Comparison of ENCODE assay signal across 8 cellular contexts in genomic region chr3:160565442-160566403, GRCh38. TPM values are rescaled to one million over a fixed set of nuclear protein-coding genes. Genes with fewer than 3 reads are reported as not detected.
A peak's percentile ranks its signal among the peaks of the same experiment; 100 is the strongest.
DNase-seq lines count a peak whose midpoint lies in the region; ATAC-seq, FAIRE-seq and TF ChIP-seq lines count a peak whose summit lies in the region.

Gene KPNA4, minus strand, starts transcription at chr3:160565571. Its CDS starts 289 bp downstream, at chr3:160565282.

- H3K27ac ChIP-seq in KOPT-K1 (ENCODE audit: low read depth, low read length, poor library complexity, severe bottlenecking) (peak within 1 kb of the TSS; percentile 89), esophagus muscularis mucosa (replicated peaks in 1 of 4) (peak within 1 kb of the TSS; percentile 98 to 99 (median 99))

- no peak for TF ChIP-seq CTCF in esophagus muscularis mucosa (IDR thresholded peaks at IDR 0.05)

- H3K4me1 Mint-ChIP-seq in activated T-cell treated with anti-CD3 and anti-CD28 coated beads, Interleukin-2, amount 50 U/mL, for 72 hours (ENCODE audit: low read depth): peaks cover 55% of the 10 kb centered on the region

- H3K4me3 Mint-ChIP-seq in activated T-cell treated with anti-CD3 and anti-CD28 coated beads, Interleukin-2, amount 50 U/mL, for 72 hours: peak within 1 kb of the TSS; percentile 95 to 97

- peak; percentile 90 for ATAC-seq in GM21786 (IDR thresholded peaks at IDR 0.05; ENCODE audit: unreplicated experiment)
- ATAC-seq in activated T-cell treated with anti-CD3 and anti-CD28 coated beads, Interleukin-2, amount 50 U/mL, for 72 hours (replicated peaks in 1 of 2): peak; percentile 91 to 92

- H3K4me1 ChIP-seq in esophagus muscularis mucosa: peaks cover 41 to 54% (median 48%) of the 10 kb centered on the region in 4 donors

- H3K27ac Mint-ChIP-seq in activated T-cell treated with anti-CD3 and anti-CD28 coated beads, Interleukin-2, amount 50 U/mL, for 72 hours: peak within 1 kb of the TSS; percentile 98

- under 1% methylated on average over 38 of the region's 71 CpGs for WGBS in esophagus muscularis mucosa

- no peak for TF ChIP-seq EP300 in esophagus muscularis mucosa (IDR thresholded peaks at IDR 0.05)

- FAIRE-seq in RCC 7860 (lab: Jason Lieb, UNC): peak; percentile 95

- H3K36me3 Mint-ChIP-seq in activated T-cell treated with anti-CD3 and anti-CD28 coated beads, Interleukin-2, amount 50 U/mL, for 72 hours (ENCODE audit: insufficient read depth in 2 of 2): peaks cover 5 to 8% of the 10 kb centered on the region in 2 donors

- H3K9me3 ChIP-seq in KOPT-K1 (ENCODE audit: insufficient read depth, low read length, poor library complexity, severe bottlenecking): no peaks in the 10 kb centered on the region
- no peaks in the 10 kb centered on the region for H3K9me3 ChIP-seq in esophagus muscularis mucosa

- no peaks in the 10 kb centered on the region for H3K27me3 Mint-ChIP-seq in activated T-cell treated with anti-CD3 and anti-CD28 coated beads, Interleukin-2, amount 50 U/mL, for 72 hours (ENCODE audit: low read depth)

- DNase-seq in DMS79 (lab: John Stamatoyannopoulos, UW) (peak; percentile 92), RCC 7860 (ENCODE audit: low spot score) (peak; percentile 99), esophagus muscularis mucosa (ENCODE audit: extremely low spot score) (peak; percentile 99), myocyte (ENCODE audit: low read depth) (peak; percentile 99)
- DNase-seq in activated T-cell treated with anti-CD3 and anti-CD28 coated beads, Interleukin-2, amount 50 U/mL, for 72 hours: peak; percentile 96 to 97
- peak; percentile 93 for DNase-seq in stimulated activated CD8-positive, alpha-beta memory T cell treated with anti-CD3 and anti-CD28 coated beads, Interleukin-7, amount 100 ng/mL, for 48 hours (ENCODE audit: extremely low read depth in 1 of 2, low read depth in 1 of 2)

- intact Hi-C loops in esophagus muscularis mucosa (cut with DNase I): loop anchor here (5.0 to 10.0 kb wide), 2 partner anchors 161 to 192 kb away; partner anchors contain the start of gene PPM1L

- H3K27me3 ChIP-seq in esophagus muscularis mucosa: no peaks in the 10 kb centered on the region

- peak within 1 kb of the TSS; percentile 85 to 96 (median 90) for H3K4me3 ChIP-seq in esophagus muscularis mucosa

- no peaks in the 10 kb centered on the region for H3K9me3 Mint-ChIP-seq in activated T-cell treated with anti-CD3 and anti-CD28 coated beads, Interleukin-2, amount 50 U/mL, for 72 hours

- H3K36me3 ChIP-seq in KOPT-K1 (ENCODE audit: insufficient read depth, low read length) (peaks cover 19% of the 10 kb centered on the region), esophagus muscularis mucosa (peaks cover 0 to 8% (median 3%) of the 10 kb centered on the region in 4 donors)

- TF ChIP-seq POLR2A in esophagus muscularis mucosa (IDR thresholded peaks at IDR 0.05; ENCODE audit: low read depth): peak; percentile 62

RNA-seq across cellular contexts. Expression of gene KPNA4, which starts in this region (rescaled TPM):
- total RNA-seq in activated T-cell treated with anti-CD3 and anti-CD28 coated beads, Interleukin-2, amount 50 U/mL, for 72 hours: 10 to 100 TPM; 64.8 to 78.0 TPM
- total RNA-seq in esophagus muscularis mucosa (10 to 100 TPM; 48.2 to 60.6 (median 55.3) TPM), myocyte (40.1 and 42.0 TPM in 2 replicates)
- 24.3 TPM for polyA plus RNA-seq in myocyte (2012)

Comparison
In these comparisons a context has a peak if more than half of its experiments do, and no peak if none do; other contexts are left out.
1. Peak in every context shown above with its lines: DNase-seq, ATAC-seq, H3K4me3 ChIP-seq and H3K27ac ChIP-seq.